ENCODE assay signal across 13 cellular contexts in the genomic region with DNA sequence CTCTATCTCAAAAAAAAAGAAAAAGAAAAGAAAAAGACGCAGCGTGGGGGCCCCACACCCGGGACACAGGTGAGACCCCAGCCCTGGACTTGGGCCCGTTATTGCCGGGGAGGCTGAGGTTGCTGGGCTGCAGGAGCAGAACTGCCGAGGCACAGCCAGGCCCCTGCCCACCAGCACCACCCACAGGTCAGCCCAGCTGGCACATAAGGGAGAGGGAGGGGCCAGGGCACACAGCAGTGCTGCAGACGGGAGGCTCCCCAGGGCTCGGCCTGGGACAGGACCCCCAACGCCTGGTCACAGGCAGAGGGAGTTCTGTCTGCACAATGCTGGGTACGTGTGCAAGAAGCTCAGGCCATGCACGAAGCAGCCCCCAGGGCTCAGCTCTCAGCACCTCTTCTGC. TPM values are rescaled to one million over a fixed set of nuclear protein-coding genes. Genes with fewer than 3 reads are reported as not detected.
DNase-seq lines count a peak whose midpoint lies in the region; ATAC-seq and TF ChIP-seq lines count a peak whose summit lies in the region.
"Had no signal": no experiment of that assay in that cellular context is flagged by ENCODE, and none has a peak within 500 bp of the region (broad histone marks: within the 10 kb centered on the region; RNA-seq: fewer than 3 reads in every experiment).

No MANE protein-coding gene starts in this region.

- peak overlapping the region; percentile 2 for H3K9ac ChIP-seq in NT2/D1 (ENCODE audit: insufficient read length, low read depth)

- H3K4me1 Mint-ChIP-seq in activated CD4-positive, alpha-beta memory T cell treated with anti-CD3 and anti-CD28 coated beads for 36 hours (ENCODE audit: low read depth) = no peaks in the 10 kb centered on the region

- no peak overlapping the region for H3K4me3 Mint-ChIP-seq in activated CD4-positive, alpha-beta memory T cell treated with anti-CD3 and anti-CD28 coated beads for 36 hours

- peaks cover 3% of the 10 kb centered on the region for H3K36me3 Mint-ChIP-seq in activated CD4-positive, alpha-beta memory T cell treated with anti-CD3 and anti-CD28 coated beads for 36 hours

- H3K9me3 ChIP-seq in NT2/D1 (ENCODE audit: insufficient read depth, low read length) = no peaks in the 10 kb centered on the region
- H3K9me3 ChIP-seq: heart right ventricle, suprapubic skin had no signal

- H3K4me3 ChIP-seq in BJ (ENCODE audit: low read depth, low read length) (no peak overlapping the region), NT2/D1 (ENCODE audit: insufficient read length, low read depth) (no peak overlapping the region)
- H3K4me3 ChIP-seq: heart right ventricle, skin epidermis, suprapubic skin had no signal

- H3K9me3 Mint-ChIP-seq in activated CD4-positive, alpha-beta memory T cell treated with anti-CD3 and anti-CD28 coated beads for 36 hours = no peaks in the 10 kb centered on the region

- POLR2A ChIA-PET in BJ (lab: Charles Lee) = no interaction called here
- POLR2A ChIA-PET in activated CD4-positive, alpha-beta memory T cell treated with anti-CD3 and anti-CD28 coated beads for 36 hours (lab: Charles Lee) = no interaction called here

- DNase-seq in BJ (ENCODE audit: low read depth) (no peak), NT2/D1 (ENCODE audit: low read depth, low spot score) (no peak), foreskin keratinocyte (no peak), superior temporal gyrus (ENCODE audit: extremely low spot score) (no peak), NCI-H345 (lab: John Stamatoyannopoulos, UW) (no peak)
- no peak for DNase-seq in activated CD4-positive, alpha-beta memory T cell treated with anti-CD3 and anti-CD28 coated beads for 36 hours
- DNase-seq: activated effector memory CD4-positive, alpha-beta T cell treated with anti-CD3 and anti-CD28 coated beads, Interleukin-2, amount 50 U/mL, for 16 hours; GF-D8; heart right ventricle; NCI-H1048; NCI-H446 treated with DMSO at 0.1 percent for 48 hours had no signal

- no peak overlapping the region for H3K27ac ChIP-seq in foreskin keratinocyte
- H3K27ac ChIP-seq: heart right ventricle, skin epidermis, suprapubic skin had no signal

- intact Hi-C loops in activated CD4-positive, alpha-beta memory T cell treated with anti-CD3 and anti-CD28 coated beads for 36 hours (cut with micrococcal nuclease) = no loop called here

- H3K27me3 Mint-ChIP-seq in activated CD4-positive, alpha-beta memory T cell treated with anti-CD3 and anti-CD28 coated beads for 36 hours = no peaks in the 10 kb centered on the region

- no peak overlapping the region for H3K27ac Mint-ChIP-seq in activated CD4-positive, alpha-beta memory T cell treated with anti-CD3 and anti-CD28 coated beads for 36 hours

- CTCF ChIA-PET in BJ (lab: Yijun Ruan, JAX) = no interaction called here
- CTCF ChIA-PET in activated CD4-positive, alpha-beta memory T cell treated with anti-CD3 and anti-CD28 coated beads for 36 hours (lab: Charles Lee) = no interaction called here

- peaks cover 6% of the 10 kb centered on the region for H3K36me3 ChIP-seq in BJ (ENCODE audit: control insufficient read depth, insufficient read depth, low read length)
- H3K36me3 ChIP-seq in NT2/D1 (ENCODE audit: insufficient read depth, insufficient read length, low read length) = peaks cover 79% of the 10 kb centered on the region

- ATAC-seq in foreskin keratinocyte = no peak

- H3K27me3 ChIP-seq in BJ (ENCODE audit: control insufficient read depth, insufficient read depth, low read length) (no peaks in the 10 kb centered on the region), NT2/D1 (ENCODE audit: insufficient read depth, insufficient read length) (no peaks in the 10 kb centered on the region), foreskin keratinocyte (no peaks in the 10 kb centered on the region)
- H3K27me3 ChIP-seq: heart right ventricle, suprapubic skin had no signal

- TF ChIP-seq CTCF in BJ (IDR thresholded peaks at IDR 0.05; ENCODE audit: insufficient read depth, low read depth, low read length) (peak; percentile 16; the same call in 1 of the 2 replicates), foreskin keratinocyte (conservative IDR thresholded peaks at IDR 0.05) (peak; percentile 9)

- H3K4me1 ChIP-seq in NT2/D1 (ENCODE audit: insufficient read depth, insufficient read length) = peaks cover 50% of the 10 kb centered on the region
- no peaks in the 10 kb centered on the region for H3K4me1 ChIP-seq in foreskin keratinocyte
- H3K4me1 ChIP-seq: heart right ventricle, suprapubic skin had no signal

RNA-seq across cellular contexts. Expression of gene CHID1, which starts 18.5 kb away (rescaled TPM):
- polyA plus RNA-seq in BJ (2011; rRNA removed) = 122 and 178 TPM in 2 replicates
- polyA minus RNA-seq in BJ (2011; rRNA and poly(A)+ RNA removed) = 51.0 and 54.0 TPM in 2 replicates
- total RNA-seq in foreskin keratinocyte = 63.7 and 66.4 TPM in 2 replicates
- 51.9 and 52.6 TPM in 2 replicates for polyA plus RNA-seq in foreskin keratinocyte
- total RNA-seq in activated CD4-positive, alpha-beta memory T cell treated with anti-CD3 and anti-CD28 coated beads for 36 hours = 10 to 100 TPM; 61.5 to 61.6 TPM

RNA-seq across cellular contexts. Expression of gene AP2A2, which starts 33.6 kb away (rescaled TPM):
- polyA plus RNA-seq in BJ (2011; rRNA removed) = 53.3 and 76.5 TPM in 2 replicates
- 79.4 and 102 TPM in 2 replicates for polyA minus RNA-seq in BJ (2011; rRNA and poly(A)+ RNA removed)
- total RNA-seq in foreskin keratinocyte = 45.2 and 45.5 TPM in 2 replicates
- polyA plus RNA-seq in foreskin keratinocyte = 37.2 and 40.2 TPM in 2 replicates
- 10 to 100 TPM; 42.8 to 44.1 TPM for total RNA-seq in activated CD4-positive, alpha-beta memory T cell treated with anti-CD3 and anti-CD28 coated beads for 36 hours

RNA-seq across cellular contexts. Expression of gene TSPAN4, which starts 49.5 kb away (rescaled TPM):
- polyA plus RNA-seq in BJ (2011; rRNA removed) (145 and 295 TPM in 2 replicates), foreskin keratinocyte (119 and 135 TPM in 2 replicates)
- 51.8 and 70.2 TPM in 2 replicates for polyA minus RNA-seq in BJ (2011; rRNA and poly(A)+ RNA removed)
- 77.6 and 85.3 TPM in 2 replicates for total RNA-seq in foreskin keratinocyte
- total RNA-seq in activated CD4-positive, alpha-beta memory T cell treated with anti-CD3 and anti-CD28 coated beads for 36 hours = 1 to 10 TPM; 5.2 to 5.3 TPM

RNA-seq across cellular contexts. Expression of gene POLR2L, which starts 49.8 kb away (rescaled TPM):
- polyA plus RNA-seq in BJ (2011; rRNA removed) (308 and 734 TPM in 2 replicates), foreskin keratinocyte (460 and 473 TPM in 2 replicates)
- polyA minus RNA-seq in BJ (2011; rRNA and poly(A)+ RNA removed) = 123 and 136 TPM in 2 replicates
- 160 and 213 TPM in 2 replicates for total RNA-seq in foreskin keratinocyte
- total RNA-seq in activated CD4-positive, alpha-beta memory T cell treated with anti-CD3 and anti-CD28 coated beads for 36 hours = 10 to 100 TPM; 70.4 to 74.0 TPM

RNA-seq across cellular contexts. Expression of gene CD151, which starts 59.4 kb away (rescaled TPM):
- polyA plus RNA-seq in BJ (2011; rRNA removed) (1,448 and 2,262 TPM in 2 replicates), foreskin keratinocyte (547 and 553 TPM in 2 replicates)
- 434 and 704 TPM in 2 replicates for polyA minus RNA-seq in BJ (2011; rRNA and poly(A)+ RNA removed)
- 390 and 399 TPM in 2 replicates for total RNA-seq in foreskin keratinocyte
- total RNA-seq in activated CD4-positive, alpha-beta memory T cell treated with anti-CD3 and anti-CD28 coated beads for 36 hours = 10 to 100 TPM; 40.2 to 40.9 TPM

Comparison
In these comparisons a context has a peak if more than half of its experiments do, and no peak if none do; other contexts are left out.
1. RNA of gene TSPAN4, which starts 49.5 kb away (total RNA-seq): 77.6 to 85.3 TPM in foreskin keratinocyte; 5.2 to 5.3 TPM in activated CD4-positive, alpha-beta memory T cell treated with anti-CD3 and anti-CD28 coated beads for 36 hours; every median in the first group is over 10 times any median in the second.